ENCODE assay signal across 8 cellular contexts in the genomic region with DNA sequence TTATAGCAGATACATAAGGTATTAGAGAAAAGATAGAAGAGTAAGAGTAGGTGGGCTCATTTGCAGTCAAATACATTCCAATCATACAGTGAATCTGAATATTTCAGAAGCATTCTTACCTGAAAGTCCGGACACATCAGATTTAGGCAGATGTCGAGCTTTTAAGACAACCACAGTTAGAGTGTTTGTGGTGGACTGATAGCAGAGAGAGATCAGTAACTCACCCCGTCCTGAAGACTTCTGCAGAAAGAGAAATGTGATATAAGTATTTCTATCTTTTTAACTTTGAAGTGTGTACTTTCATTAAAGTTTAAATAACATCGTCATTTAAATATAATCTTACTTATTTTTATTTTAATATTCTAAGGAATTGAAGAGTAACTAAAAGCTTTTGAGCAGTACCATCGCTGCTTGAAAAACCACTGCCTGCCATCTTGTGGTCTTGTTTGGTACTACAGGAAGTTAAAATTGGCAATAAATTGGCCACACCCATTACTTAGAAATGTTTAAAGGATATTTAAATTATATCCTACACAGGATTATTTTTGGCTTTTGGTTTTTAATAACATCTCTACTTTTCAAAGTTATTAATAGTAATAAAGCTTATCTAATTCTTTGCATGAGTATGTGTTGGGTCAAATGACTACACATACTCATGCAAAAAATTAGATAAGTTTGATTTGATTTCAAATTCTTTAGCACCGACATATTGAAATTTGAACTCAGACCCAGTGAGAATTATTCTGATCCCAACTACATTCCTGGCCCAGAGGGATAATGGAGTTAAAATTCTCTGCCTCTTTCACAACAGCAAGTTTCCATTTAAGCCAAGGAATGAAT. TPM values are rescaled to one million over a fixed set of nuclear protein-coding genes. Genes with fewer than 3 reads are reported as not detected.
DNase-seq lines count a peak whose midpoint lies in the region; ATAC-seq, FAIRE-seq and TF ChIP-seq lines count a peak whose summit lies in the region.

No MANE protein-coding gene starts in this region.

- peak; percentile 24 for DNase-seq in COLO668 (lab: John Stamatoyannopoulos, UW; ENCODE audit: unreplicated experiment)
- peak; percentile 6 to 68 for DNase-seq in NCI-H446 (lab: John Stamatoyannopoulos, UW)
- peak; percentile 61 for DNase-seq in bronchial epithelial cell (ENCODE audit: low read depth)
- DNase-seq in lung microvascular endothelial cell (ENCODE audit: low read depth in 2 of 2), result peak; percentile 57 to 65
- no peak for DNase-seq in left colon
- no peak for DNase-seq in activated gamma-delta T cell treated with Interleukin-2 at 50 U/mL for 16 hours

- intact Hi-C loops in left colon (cut with DNase I, micrococcal nuclease), result loop anchor here in 1 of 2 donors (10.0 kb wide), 1 partner anchor 977 kb away; no protein-coding TSS in a partner anchor

- no peaks in the 10 kb centered on the region for H3K36me3 ChIP-seq in bronchial epithelial cell (ENCODE audit: control insufficient read depth, insufficient read depth, low read length)

- ATAC-seq in GM18519 (IDR thresholded peaks at IDR 0.05; ENCODE audit: low FRiP score, unreplicated experiment) (peak; percentile 65), HG03045 (IDR thresholded peaks at IDR 0.05; ENCODE audit: unreplicated experiment) (peak; percentile 56), left colon (no peak)

- no peak for FAIRE-seq in bronchial epithelial cell (lab: Jason Lieb, UNC)

- no peak overlapping the region for H3K4me3 ChIP-seq in bronchial epithelial cell (ENCODE audit: low read depth, low read length)

- TF ChIP-seq CTCF in bronchial epithelial cell (IDR thresholded peaks at IDR 0.05; ENCODE audit: insufficient read depth, low read length, severe bottlenecking), result peak; percentile 44

- H3K27me3 ChIP-seq in bronchial epithelial cell (ENCODE audit: control insufficient read depth, insufficient read depth, low read length), result no peaks in the 10 kb centered on the region

RNA-seq across cellular contexts. Expression of a gene that starts 5.5 kb away (rescaled TPM):
- total RNA-seq in bronchial epithelial cell (not detected in 2 replicates), lung microvascular endothelial cell (not detected in 2 replicates), left colon (under 1 TPM; 0.46 to 0.75 TPM)

Comparison
In these comparisons a context has a peak if more than half of its experiments do, and no peak if none do; other contexts are left out.
1. DNase-seq: peak in COLO668 (single experiment), NCI-H446 (2 of 2), bronchial epithelial cell (single experiment) and lung microvascular endothelial cell (2 of 2); none in left colon (0 of 2) and activated gamma-delta T cell treated with Interleukin-2 at 50 U/mL for 16 hours (single experiment).